In the genomic region with DNA sequence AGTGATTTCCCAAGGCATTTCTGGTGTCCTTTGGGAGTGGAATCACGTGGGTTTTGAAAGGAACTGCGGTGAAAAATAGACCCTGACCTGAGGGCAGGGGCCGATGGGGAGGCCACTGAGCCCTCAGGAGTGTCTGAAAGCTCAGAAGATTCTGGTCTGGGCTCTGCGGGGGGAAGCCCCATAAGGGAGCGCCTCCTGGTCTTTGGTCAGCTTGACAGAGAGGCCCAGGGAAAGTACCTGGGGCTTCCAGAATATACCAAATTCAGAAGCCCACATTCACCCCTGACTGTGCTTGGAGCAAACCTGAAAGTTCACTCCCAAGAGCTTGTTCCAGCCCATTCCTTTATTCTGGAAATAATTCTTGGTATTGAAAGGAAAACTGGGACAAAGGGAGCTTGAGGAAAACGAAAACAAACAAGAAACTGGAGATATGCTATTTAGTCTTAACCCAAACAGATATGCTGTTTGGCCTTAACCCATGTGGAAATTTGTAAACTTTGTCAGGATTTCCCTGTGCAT, we compare ENCODE assay signal across 9 cellular contexts. TPM values are rescaled to one million over a fixed set of nuclear protein-coding genes. Genes with fewer than 3 reads are reported as not detected.
DNase-seq lines count a peak whose midpoint lies in the region; ATAC-seq, FAIRE-seq and TF ChIP-seq lines count a peak whose summit lies in the region.
"Had no signal": no experiment of that assay in that cellular context is flagged by ENCODE, and none has a peak within 500 bp of the region (broad histone marks: within the 10 kb centered on the region; RNA-seq: fewer than 3 reads in every experiment).

No MANE protein-coding gene starts in this region.

- H3K4me3 Mint-ChIP-seq in nephron progenitor cell (no peak overlapping the region), Caco-2 (ENCODE audit: unreplicated experiment) (no peak overlapping the region)

- no peak for TF ChIP-seq POLR2A in GM12878 (IDR thresholded peaks at IDR 0.05; ENCODE audit: low read depth, low read length)

- H3K4me3 ChIP-seq in BLaER1 treated with 17β-estradiol and CSF1 and Interleukin-3, amounts not matched to agents 10 nM and 100 nM, result no peak overlapping the region
- H3K4me3 ChIP-seq in GM12878, result no peak overlapping the region
- no peak overlapping the region for H3K4me3 ChIP-seq in Caco-2 (ENCODE audit: low read depth, low read length)

- H3K27me3 ChIP-seq in BLaER1 treated with 17β-estradiol and CSF1 and Interleukin-3, amounts not matched to agents 10 nM and 100 nM, result peaks cover 0 to 13% (median 0%) of the 10 kb centered on the region in 11 experiments; a peak in 1 of 22 replicates
- H3K27me3 ChIP-seq in GM12878 (replicated peaks in 1 of 2; ENCODE audit: control insufficient read depth in 2 of 2, insufficient read depth in 2 of 2, low read length in 1 of 2) (no peaks in the 10 kb centered on the region), Caco-2 (replicated peaks; ENCODE audit: control insufficient read depth, insufficient read depth, low read length) (no peaks in the 10 kb centered on the region)

- no peaks in the 10 kb centered on the region for H3K9me3 ChIP-seq in BLaER1 treated with 17β-estradiol and CSF1 and Interleukin-3, amounts not matched to agents 10 nM and 100 nM (replicated peaks in 1 of 11)
- H3K9me3 ChIP-seq in GM12878 (replicated peaks; ENCODE audit: control insufficient read depth, insufficient read depth, low read length), result no peaks in the 10 kb centered on the region
- H3K9me3 ChIP-seq in Caco-2, result no peaks in the 10 kb centered on the region

- WGBS in GM12878 (ENCODE audit: insufficient coverage, insufficient replicate concordance, low lambda C conversion rate, missing lambda C conversion rate), result 3% methylated on average over 6 of the region's 6 CpGs

- H2AFZ ChIP-seq in GM12878 (ENCODE audit: control insufficient read depth, low read depth, low read length), result no peak overlapping the region

- SMC1A ChIA-PET in GM12878 (lab: Charles Lee; ENCODE audit: uncharacterized antibody, unreplicated experiment), result interaction anchor here (0.9 to 2.7 kb wide), 13 partner anchors 15 to 106 kb away, joined by 3 to 16 read pairs (median 4); no protein-coding TSS in a partner anchor

- peaks cover 42 to 79% (median 57%) of the 10 kb centered on the region in 10 experiments for H3K4me1 ChIP-seq in BLaER1 treated with 17β-estradiol and CSF1 and Interleukin-3, amounts not matched to agents 10 nM and 100 nM
- H3K4me1 ChIP-seq in GM12878 (ENCODE audit: control insufficient read depth, insufficient read depth, low read length) (peaks cover 9% of the 10 kb centered on the region), Caco-2 (peaks cover 3% of the 10 kb centered on the region)

- H3K27ac Mint-ChIP-seq in nephron progenitor cell, result peak overlapping the region; percentile 38
- no peak overlapping the region for H3K27ac Mint-ChIP-seq in Caco-2 (ENCODE audit: unreplicated experiment)

- H3K36me3 Mint-ChIP-seq in nephron progenitor cell (ENCODE audit: low read depth) (peaks cover 43% of the 10 kb centered on the region), Caco-2 (ENCODE audit: insufficient read depth, unreplicated experiment) (peaks cover 44% of the 10 kb centered on the region)

- peaks cover 0 to 95% (median 0%) of the 10 kb centered on the region in 11 experiments; a peak in 7 of 22 replicates for H3K36me3 ChIP-seq in BLaER1 treated with 17β-estradiol and CSF1 and Interleukin-3, amounts not matched to agents 10 nM and 100 nM
- H3K36me3 ChIP-seq in GM12878 (ENCODE audit: control insufficient read depth in 2 of 2, insufficient read depth in 2 of 2, low read length in 1 of 2) (peaks cover 13 to 14% of the 10 kb centered on the region in 2 experiments; a peak in 3 of 4 replicates), Caco-2 (ENCODE audit: control insufficient read depth, insufficient read depth, low read length) (peaks cover 7% of the 10 kb centered on the region)

- peak; percentile 31 for FAIRE-seq in GM12878 (lab: Jason Lieb, UNC)

- H3K9me3 Mint-ChIP-seq in nephron progenitor cell (no peaks in the 10 kb centered on the region), Caco-2 (ENCODE audit: unreplicated experiment) (no peaks in the 10 kb centered on the region)

- DNase-seq in GM12878 (ENCODE audit: low read depth, low spot score) (no peak), nephron progenitor cell (no peak), Caco-2 (no peak), RKO (ENCODE audit: low spot score) (no peak)
- DNase-seq: ACHN, kidney glomerular epithelial cell, NCI-H1105 had no signal

- no peak overlapping the region for H3K27ac ChIP-seq in BLaER1 treated with 17β-estradiol and CSF1 and Interleukin-3, amounts not matched to agents 10 nM and 100 nM
- H3K27ac ChIP-seq in GM12878 (ENCODE audit: control insufficient read depth, insufficient read depth), result peak overlapping the region; percentile 1; the same call in 1 of the 2 replicates

- TF ChIP-seq CTCF in GM12878 (IDR thresholded peaks at IDR 0.05 in 2 of 3, conservative IDR thresholded peaks at IDR 0.05 in 1 of 3; ENCODE audit: control insufficient read depth in 2 of 3, extremely low read depth in 1 of 3, insufficient read depth in 1 of 3, low read depth in 3 of 3, low read length in 3 of 3) (no peak), nephron progenitor cell (IDR thresholded peaks at IDR 0.05) (no peak), Caco-2 (IDR thresholded peaks at IDR 0.05; ENCODE audit: insufficient read depth in 1 of 2, low read depth in 1 of 2, low read length in 1 of 2, severe bottlenecking in 1 of 2, unreplicated experiment in 1 of 2) (no peak)

- intact Hi-C loops in GM12878 (cut with micrococcal nuclease; ENCODE audit: unreplicated experiment), result no loop called here
- intact Hi-C loops in Caco-2 (cut with micrococcal nuclease; ENCODE audit: unreplicated experiment), result loop anchor here (10.0 kb wide), 1 partner anchor 48 kb away; no protein-coding TSS in a partner anchor

- H3K79me2 ChIP-seq in GM12878 (ENCODE audit: control insufficient read depth, insufficient read depth, low read length), result no peaks in the 10 kb centered on the region

- peak overlapping the region in 1 of 11 experiments; percentile 37; a peak in 2 of 22 replicates for H3K9ac ChIP-seq in BLaER1 treated with 17β-estradiol and CSF1 and Interleukin-3, amounts not matched to agents 10 nM and 100 nM
- H3K9ac ChIP-seq in GM12878 (ENCODE audit: control insufficient read depth, insufficient read depth, low read length), result no peak overlapping the region

- CTCF ChIA-PET in GM12878 (lab: Yijun Ruan, JAX), result interaction anchor here (0.6 to 10.4 kb wide), 13 partner anchors 15 to 191 kb away, joined by 3 to 120 read pairs (median 6); no protein-coding TSS in a partner anchor
- CTCF ChIA-PET in Caco-2 (lab: Charles Lee), result interaction anchor here (0.6 kb wide), 1 partner anchor 82 kb away, joined by 4 read pairs; no protein-coding TSS in a partner anchor

- BruUV-seq in GM12878 (replicated peaks; lab: Mats Ljungman, UMichigan) (no TSS peak), Caco-2 (replicated peaks; lab: Mats Ljungman, UMichigan) (no TSS peak)

- H4K20me1 ChIP-seq in BLaER1 treated with 17β-estradiol and CSF1 and Interleukin-3, amounts not matched to agents 10 nM and 100 nM, result peaks cover 0 to 99% (median 0%) of the 10 kb centered on the region in 11 experiments; a peak in 7 of 22 replicates
- H4K20me1 ChIP-seq in GM12878 (ENCODE audit: control insufficient read depth, insufficient read depth), result no peaks in the 10 kb centered on the region

- H3K4me1 Mint-ChIP-seq in nephron progenitor cell (peaks cover 24% of the 10 kb centered on the region), Caco-2 (ENCODE audit: low read depth, unreplicated experiment) (no peaks in the 10 kb centered on the region)

- in situ Hi-C loops in GM12878 (cut with MboI), result no loop called here

- H3K27me3 Mint-ChIP-seq in nephron progenitor cell (ENCODE audit: low read depth, poor library complexity) (peaks cover 7% of the 10 kb centered on the region), Caco-2 (ENCODE audit: insufficient read depth, unreplicated experiment) (no peaks in the 10 kb centered on the region)

- H3K4me2 ChIP-seq in BLaER1 treated with 17β-estradiol and CSF1 and Interleukin-3, amounts not matched to agents 10 nM and 100 nM, result peak overlapping the region in 9 of 11 experiments; percentile 31 to 62 (median 48); a peak in 16 of 22 replicates
- peak overlapping the region; percentile 0; the same call in 1 of the 2 replicates for H3K4me2 ChIP-seq in GM12878 (ENCODE audit: control insufficient read depth, insufficient read depth)

- TF ChIP-seq EP300 in GM12878 (IDR thresholded peaks at IDR 0.05; ENCODE audit: borderline replicate concordance in 1 of 2, control insufficient read depth in 1 of 2, low read depth in 2 of 2, low read length in 2 of 2), result no peak

- POLR2A ChIA-PET in GM12878 (lab: Charles Lee), result interaction anchor here (0.6 to 1.0 kb wide), 3 partner anchors 18 to 83 kb away, joined by 3 to 5 read pairs (median 3); no protein-coding TSS in a partner anchor
- POLR2A ChIA-PET in Caco-2 (lab: Charles Lee), result no interaction called here

- TF ChIP-seq RAD21 in GM12878 (IDR thresholded peaks at IDR 0.05; ENCODE audit: insufficient read depth, low read depth, low read length), result no peak

- RAD21 ChIA-PET in GM12878 (lab: Charles Lee; ENCODE audit: unreplicated experiment), result interaction anchor here (0.8 to 2.0 kb wide), 11 partner anchors 14 to 110 kb away, joined by 3 to 11 read pairs (median 4); no protein-coding TSS in a partner anchor

- peak; percentile 94 for ATAC-seq in GM12878
- no peak for ATAC-seq in GM19455 (IDR thresholded peaks at IDR 0.05; ENCODE audit: unreplicated experiment)

RNA-seq across cellular contexts. Expression of gene NAGLU, which starts 23.2 kb away (rescaled TPM):
- total RNA-seq in GM12878 (2013; cell fraction: nucleolus; rRNA removed), result 41.7 and 43.3 TPM in 2 replicates
- 19.0 and 23.1 TPM in 2 replicates for total RNA-seq in GM12878 (2014; rRNA removed)
- 8.2 and 8.5 TPM in 2 replicates for total RNA-seq in GM12878 (2014; rRNA removed; fragmentation: Illumina TruSeq; extraction: Trizol)
- total RNA-seq in GM12878 (2021), result 25.8 and 27.4 TPM in 2 replicates
- polyA plus RNA-seq in GM12878 (2011; ENCODE audit: low read depth), result 5.0 TPM
- 4.6 and 9.3 TPM in 2 replicates for polyA plus RNA-seq in GM12878 (2011; rRNA removed)
- 13.1 and 20.9 TPM in 2 replicates for polyA plus RNA-seq in GM12878 (2011; cell fraction: cytosol; rRNA removed)
- 56.0 and 60.4 TPM in 2 replicates for polyA plus RNA-seq in GM12878 (2011; cell fraction: nucleus; rRNA removed)
- 13.8 and 15.5 TPM in 2 replicates for polyA plus RNA-seq in GM12878 (2012)
- 2.4 and 6.8 TPM in 2 replicates for polyA plus RNA-seq in GM12878 (2014; fragmentation: Illumina TruSeq; extraction: Trizol)
- polyA plus RNA-seq in GM12878 (2014; fragmentation: Nextera tagmentation; extraction: Ambion mirVana), result under 1 TPM; 0.23 to 0.69 TPM
- 27.5 and 34.8 TPM in 2 replicates for polyA plus RNA-seq in GM12878 (2014; rRNA removed)
- 10 to 100 TPM in 1 of 2 experiments, 1 to 10 TPM in 1; 2.9 to 19.6 TPM for polyA plus RNA-seq in GM12878 (2016; fragmentation: Nextera tagmentation; extraction: Ambion mirVana)
- 7.9 and 20.1 TPM in 2 replicates for polyA minus RNA-seq in GM12878 (2011; rRNA and poly(A)+ RNA removed)
- 8.2 and 11.0 TPM in 2 replicates for polyA minus RNA-seq in GM12878 (2011; cell fraction: cytosol; rRNA and poly(A)+ RNA removed)
- 23.8 and 27.5 TPM in 2 replicates for polyA minus RNA-seq in GM12878 (2011; cell fraction: nucleus; rRNA and poly(A)+ RNA removed)
- 28.7 and 29.2 TPM in 2 replicates for total RNA-seq in Caco-2 (2022)

RNA-seq across cellular contexts. Expression of gene HSD17B1, which starts 39.9 kb away (rescaled TPM):
- 1.6 and 2.3 TPM in 2 replicates for total RNA-seq in GM12878 (2013; cell fraction: nucleolus; rRNA removed)
- 0.44 and 1.1 TPM in 2 replicates for total RNA-seq in GM12878 (2014; rRNA removed)
- total RNA-seq in GM12878 (2014; rRNA removed; fragmentation: Illumina TruSeq; extraction: Trizol), result 0.14 and 0.36 TPM in 2 replicates
- total RNA-seq in GM12878 (2021), result 0.61 and 0.67 TPM in 2 replicates
- polyA plus RNA-seq in GM12878 (2011; ENCODE audit: low read depth), result 0.63 TPM
- 0.19 and 0.29 TPM in 2 replicates for polyA plus RNA-seq in GM12878 (2011; rRNA removed)
- polyA plus RNA-seq in GM12878 (2011; cell fraction: cytosol; rRNA removed), result 0.39 and 0.65 TPM in 2 replicates
- 0.86 and 0.99 TPM in 2 replicates for polyA plus RNA-seq in GM12878 (2011; cell fraction: nucleus; rRNA removed)
- 0.53 and 0.89 TPM in 2 replicates for polyA plus RNA-seq in GM12878 (2012)
- 0.06 and 0.15 TPM in 2 replicates for polyA plus RNA-seq in GM12878 (2014; fragmentation: Illumina TruSeq; extraction: Trizol)
- under 1 TPM; 0.21 to 0.26 TPM for polyA plus RNA-seq in GM12878 (2014; fragmentation: Nextera tagmentation; extraction: Ambion mirVana)
- polyA plus RNA-seq in GM12878 (2014; rRNA removed), result 0.22 and 0.47 TPM in 2 replicates
- polyA plus RNA-seq in GM12878 (2016; fragmentation: Nextera tagmentation; extraction: Ambion mirVana), result 1 to 10 TPM in 1 of 2 experiments, under 1 TPM in 1; 0.73 to 1.1 TPM
- 0.15 and 0.72 TPM in 2 replicates for polyA minus RNA-seq in GM12878 (2011; rRNA and poly(A)+ RNA removed)
- polyA minus RNA-seq in GM12878 (2011; cell fraction: cytosol; rRNA and poly(A)+ RNA removed), result not detected in 2 replicates
- 0.60 and 1.7 TPM in 2 replicates for polyA minus RNA-seq in GM12878 (2011; cell fraction: nucleus; rRNA and poly(A)+ RNA removed)
- total RNA-seq in Caco-2 (2022), result 2.3 and 4.0 TPM in 2 replicates

RNA-seq across cellular contexts. Expression of gene COASY, which starts 49.2 kb away (rescaled TPM):
- total RNA-seq in GM12878 (2013; cell fraction: nucleolus; rRNA removed), result 25.0 and 29.9 TPM in 2 replicates
- total RNA-seq in GM12878 (2014; rRNA removed), result 27.8 and 31.3 TPM in 2 replicates
- total RNA-seq in GM12878 (2014; rRNA removed; fragmentation: Illumina TruSeq; extraction: Trizol), result 18.6 TPM in 2 replicates
- total RNA-seq in GM12878 (2021), result 81.9 and 88.5 TPM in 2 replicates
- 32.2 TPM for polyA plus RNA-seq in GM12878 (2011; ENCODE audit: low read depth)
- 19.9 and 33.1 TPM in 2 replicates for polyA plus RNA-seq in GM12878 (2011; rRNA removed)
- polyA plus RNA-seq in GM12878 (2011; cell fraction: cytosol; rRNA removed), result 43.3 and 50.8 TPM in 2 replicates
- 260 and 275 TPM in 2 replicates for polyA plus RNA-seq in GM12878 (2011; cell fraction: nucleus; rRNA removed)
- 64.1 and 86.9 TPM in 2 replicates for polyA plus RNA-seq in GM12878 (2012)
- polyA plus RNA-seq in GM12878 (2014; fragmentation: Illumina TruSeq; extraction: Trizol), result 28.0 and 38.1 TPM in 2 replicates
- polyA plus RNA-seq in GM12878 (2014; fragmentation: Nextera tagmentation; extraction: Ambion mirVana), result 10 to 100 TPM; 39.8 to 46.6 TPM
- polyA plus RNA-seq in GM12878 (2014; rRNA removed), result 52.5 and 57.8 TPM in 2 replicates
- polyA plus RNA-seq in GM12878 (2016; fragmentation: Nextera tagmentation; extraction: Ambion mirVana), result 10 to 100 TPM; 88.1 to 93.9 TPM
- 21.3 and 34.8 TPM in 2 replicates for polyA minus RNA-seq in GM12878 (2011; rRNA and poly(A)+ RNA removed)
- polyA minus RNA-seq in GM12878 (2011; cell fraction: cytosol; rRNA and poly(A)+ RNA removed), result 23.2 and 23.4 TPM in 2 replicates
- 28.2 and 43.9 TPM in 2 replicates for polyA minus RNA-seq in GM12878 (2011; cell fraction: nucleus; rRNA and poly(A)+ RNA removed)
- total RNA-seq in Caco-2 (2022), result 128 and 138 TPM in 2 replicates

RNA-seq across cellular contexts. Expression of gene MLX, which starts 54.1 kb away (rescaled TPM):
- 60.5 and 62.5 TPM in 2 replicates for total RNA-seq in GM12878 (2013; cell fraction: nucleolus; rRNA removed)
- total RNA-seq in GM12878 (2014; rRNA removed), result 37.1 and 39.5 TPM in 2 replicates
- total RNA-seq in GM12878 (2014; rRNA removed; fragmentation: Illumina TruSeq; extraction: Trizol), result 34.1 and 34.4 TPM in 2 replicates
- 38.3 and 41.5 TPM in 2 replicates for total RNA-seq in GM12878 (2021)
- 23.2 TPM for polyA plus RNA-seq in GM12878 (2011; ENCODE audit: low read depth)
- 41.2 and 48.9 TPM in 2 replicates for polyA plus RNA-seq in GM12878 (2011; rRNA removed)
- polyA plus RNA-seq in GM12878 (2011; cell fraction: cytosol; rRNA removed), result 46.2 and 53.0 TPM in 2 replicates
- 103 and 133 TPM in 2 replicates for polyA plus RNA-seq in GM12878 (2011; cell fraction: nucleus; rRNA removed)
- polyA plus RNA-seq in GM12878 (2012), result 30.5 and 32.5 TPM in 2 replicates
- polyA plus RNA-seq in GM12878 (2014; fragmentation: Illumina TruSeq; extraction: Trizol), result 59.2 and 61.1 TPM in 2 replicates
- 10 to 100 TPM; 38.3 to 49.1 TPM for polyA plus RNA-seq in GM12878 (2014; fragmentation: Nextera tagmentation; extraction: Ambion mirVana)
- polyA plus RNA-seq in GM12878 (2014; rRNA removed), result 65.0 and 66.1 TPM in 2 replicates
- polyA plus RNA-seq in GM12878 (2016; fragmentation: Nextera tagmentation; extraction: Ambion mirVana), result 10 to 100 TPM; 40.6 to 47.4 TPM
- 65.2 and 81.9 TPM in 2 replicates for polyA minus RNA-seq in GM12878 (2011; rRNA and poly(A)+ RNA removed)
- 16.7 and 28.9 TPM in 2 replicates for polyA minus RNA-seq in GM12878 (2011; cell fraction: cytosol; rRNA and poly(A)+ RNA removed)
- polyA minus RNA-seq in GM12878 (2011; cell fraction: nucleus; rRNA and poly(A)+ RNA removed), result 34.8 and 58.3 TPM in 2 replicates
- 37.5 and 41.2 TPM in 2 replicates for total RNA-seq in Caco-2 (2022)

RNA-seq across cellular contexts. Expression of gene ATP6V0A1, which starts 54.1 kb away (rescaled TPM):
- 478 and 487 TPM in 2 replicates for total RNA-seq in GM12878 (2013; cell fraction: nucleolus; rRNA removed)
- total RNA-seq in GM12878 (2014; rRNA removed), result 26.2 and 32.9 TPM in 2 replicates
- 21.8 and 23.4 TPM in 2 replicates for total RNA-seq in GM12878 (2014; rRNA removed; fragmentation: Illumina TruSeq; extraction: Trizol)
- 42.6 and 50.3 TPM in 2 replicates for total RNA-seq in GM12878 (2021)
- 27.2 TPM for polyA plus RNA-seq in GM12878 (2011; ENCODE audit: low read depth)
- 56.1 and 76.6 TPM in 2 replicates for polyA plus RNA-seq in GM12878 (2011; rRNA removed)
- polyA plus RNA-seq in GM12878 (2011; cell fraction: cytosol; rRNA removed), result 87.3 and 102 TPM in 2 replicates
- polyA plus RNA-seq in GM12878 (2011; cell fraction: nucleus; rRNA removed), result 272 and 292 TPM in 2 replicates
- 35.2 and 37.5 TPM in 2 replicates for polyA plus RNA-seq in GM12878 (2012)
- polyA plus RNA-seq in GM12878 (2014; fragmentation: Illumina TruSeq; extraction: Trizol), result 43.1 and 63.1 TPM in 2 replicates
- polyA plus RNA-seq in GM12878 (2014; fragmentation: Nextera tagmentation; extraction: Ambion mirVana), result 1 to 10 TPM; 3.0 to 6.4 TPM
- 35.0 and 38.5 TPM in 2 replicates for polyA plus RNA-seq in GM12878 (2014; rRNA removed)
- polyA plus RNA-seq in GM12878 (2016; fragmentation: Nextera tagmentation; extraction: Ambion mirVana), result 10 to 100 TPM; 28.3 to 33.4 TPM
- 170 and 189 TPM in 2 replicates for polyA minus RNA-seq in GM12878 (2011; rRNA and poly(A)+ RNA removed)
- polyA minus RNA-seq in GM12878 (2011; cell fraction: cytosol; rRNA and poly(A)+ RNA removed), result 27.9 and 53.3 TPM in 2 replicates
- polyA minus RNA-seq in GM12878 (2011; cell fraction: nucleus; rRNA and poly(A)+ RNA removed), result 149 and 228 TPM in 2 replicates
- 82.8 and 103 TPM in 2 replicates for total RNA-seq in Caco-2 (2022)
